ENCODE assay signal across 10 cellular contexts in the genomic region with DNA sequence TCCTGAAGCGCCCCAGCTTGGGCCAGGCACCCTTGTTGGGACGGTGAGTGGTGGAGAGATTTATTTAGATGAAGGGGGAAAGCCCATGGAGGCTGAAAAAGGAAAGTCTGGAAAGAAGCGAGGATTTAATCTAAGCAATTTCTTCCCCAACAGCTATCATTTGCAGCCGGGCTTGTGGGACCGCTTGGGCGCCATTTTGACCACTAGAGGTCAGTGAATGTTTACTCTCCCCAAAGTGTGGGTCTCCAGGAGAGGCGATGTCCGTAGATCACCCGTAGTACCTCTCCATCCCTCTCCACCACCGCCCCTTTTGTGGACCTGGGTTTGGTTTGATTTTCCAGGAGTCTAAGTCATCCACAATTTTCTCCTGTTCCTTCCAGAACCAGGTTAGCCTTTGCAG.
DNase-seq lines count a peak whose midpoint lies in the region; ATAC-seq and TF ChIP-seq lines count a peak whose summit lies in the region.
"Had no signal": no experiment of that assay in that cellular context is flagged by ENCODE, and none has a peak within 500 bp of the region (broad histone marks: within the 10 kb centered on the region; RNA-seq: fewer than 3 reads in every experiment).

No MANE protein-coding gene starts in this region.

- H3K4me1 ChIP-seq in breast epithelium: no peaks in the 10 kb centered on the region
- H3K4me1 ChIP-seq in smooth muscle cell (ENCODE audit: low read depth): peaks cover 17% of the 10 kb centered on the region
- H3K4me1 ChIP-seq: Peyer's patch had no signal

- H3K9me3 Mint-ChIP-seq in MCF 10A (ENCODE audit: unreplicated experiment): no peaks in the 10 kb centered on the region

- no peak overlapping the region for H3K9ac ChIP-seq in smooth muscle cell (ENCODE audit: low read depth)

- no peaks in the 10 kb centered on the region for H3K27me3 Mint-ChIP-seq in MCF 10A (ENCODE audit: insufficient read depth, unreplicated experiment)

- TF ChIP-seq CTCF in MCF 10A (IDR thresholded peaks at IDR 0.05; ENCODE audit: unreplicated experiment): peak; percentile 7
- TF ChIP-seq CTCF in breast epithelium (IDR thresholded peaks at IDR 0.05): no peak
- TF ChIP-seq CTCF in NB4 (IDR thresholded peaks at IDR 0.05; ENCODE audit: low read depth, low read length): peak; percentile 49
- peak; percentile 33 for TF ChIP-seq CTCF in smooth muscle cell (IDR thresholded peaks at IDR 0.05; ENCODE audit: borderline replicate concordance, insufficient read depth, poor library complexity, severe bottlenecking)

- no peaks in the 10 kb centered on the region for H3K79me2 ChIP-seq in smooth muscle cell (ENCODE audit: low read depth)

- no peaks in the 10 kb centered on the region for H3K9me3 ChIP-seq in breast epithelium
- H3K9me3 ChIP-seq in smooth muscle cell (replicated peaks; ENCODE audit: low read depth): no peaks in the 10 kb centered on the region
- H3K9me3 ChIP-seq: Peyer's patch had no signal

- ATAC-seq in GM18858 (IDR thresholded peaks at IDR 0.05; ENCODE audit: unreplicated experiment) (no peak), GM21367 (IDR thresholded peaks at IDR 0.05; ENCODE audit: unreplicated experiment) (no peak)

- H3K27ac ChIP-seq in breast epithelium (no peak overlapping the region), smooth muscle cell (ENCODE audit: low read depth) (peak overlapping the region; percentile 99)
- H3K27ac ChIP-seq: Peyer's patch had no signal

- peaks cover 31% of the 10 kb centered on the region for H3F3A ChIP-seq in smooth muscle cell (ENCODE audit: low read depth)

- no peaks in the 10 kb centered on the region for H4K20me1 ChIP-seq in smooth muscle cell (ENCODE audit: low read depth)

- no peak overlapping the region for H3K4me3 Mint-ChIP-seq in MCF 10A (ENCODE audit: unreplicated experiment)

- H2AFZ ChIP-seq in smooth muscle cell (ENCODE audit: low read depth): no peak overlapping the region

- 55% methylated on average over 10 of the region's 10 CpGs for WGBS in smooth muscle cell (ENCODE audit: low lambda C conversion rate)

- H3K36me3 ChIP-seq in breast epithelium (no peaks in the 10 kb centered on the region), smooth muscle cell (ENCODE audit: low read depth) (no peaks in the 10 kb centered on the region)
- H3K36me3 ChIP-seq: Peyer's patch had no signal

- CTCF ChIA-PET in MCF 10A (lab: Yijun Ruan, JAX): interaction anchor here (0.6 to 2.0 kb wide), 5 partner anchors 9 to 313 kb away, joined by 3 to 5 read pairs (median 4); no protein-coding TSS in a partner anchor

- DNase-seq in MCF 10A (ENCODE audit: unreplicated experiment) (peak; percentile 19), breast epithelium (ENCODE audit: low spot score in 2 of 2) (no peak), NB4 (ENCODE audit: low read depth) (peak; percentile 38), erythroblast (lab: John Stamatoyannopoulos, UW) (peak; percentile 3 to 16), smooth muscle cell (lab: John Stamatoyannopoulos, UW; ENCODE audit: unreplicated experiment) (no peak), foreskin melanocyte (no peak)
- DNase-seq: effector CD8-positive, alpha-beta T cell had no signal

- no peaks in the 10 kb centered on the region for H3K27me3 ChIP-seq in breast epithelium
- H3K27me3 ChIP-seq in smooth muscle cell (ENCODE audit: low read depth): no peaks in the 10 kb centered on the region
- H3K27me3 ChIP-seq: Peyer's patch had no signal

- intact Hi-C loops in MCF 10A (cut with micrococcal nuclease): no loop called here
- intact Hi-C loops in breast epithelium (cut with DNase I; ENCODE audit: low total_unique reads): no loop called here

- H3K4me1 Mint-ChIP-seq in MCF 10A (ENCODE audit: insufficient read depth, unreplicated experiment): no peaks in the 10 kb centered on the region

- no peak overlapping the region for H3K4me3 ChIP-seq in breast epithelium
- no peak overlapping the region for H3K4me3 ChIP-seq in NB4 (ENCODE audit: low read depth, low read length)
- H3K4me3 ChIP-seq in smooth muscle cell: no peak overlapping the region
- H3K4me3 ChIP-seq: Peyer's patch had no signal

- TF ChIP-seq POLR2A in breast epithelium (IDR thresholded peaks at IDR 0.05): no peak
- TF ChIP-seq POLR2A in NB4 (IDR thresholded peaks at IDR 0.05; ENCODE audit: extremely low read depth, insufficient read length): no peak
- no peak for TF ChIP-seq POLR2A in erythroblast (IDR thresholded peaks at IDR 0.05; ENCODE audit: low read length)

- H3K36me3 Mint-ChIP-seq in MCF 10A (ENCODE audit: insufficient read depth, unreplicated experiment): no peaks in the 10 kb centered on the region

- BruUV-seq in MCF 10A (replicated peaks; lab: Mats Ljungman, UMichigan): no TSS peak

- no peak overlapping the region for H3K4me2 ChIP-seq in smooth muscle cell

- H3K27ac Mint-ChIP-seq in MCF 10A (ENCODE audit: low read depth, unreplicated experiment): no peak overlapping the region

- POLR2A ChIA-PET in MCF 10A (lab: Yijun Ruan, JAX): no interaction called here

Comparison
In these comparisons a context has a peak if more than half of its experiments do, and no peak if none do; other contexts are left out.
1. DNase-seq: peak in MCF 10A (single experiment), NB4 (single experiment) and erythroblast (2 of 2); none in breast epithelium (0 of 2), smooth muscle cell (single experiment) and foreskin melanocyte (single experiment).
2. CTCF ChIP-seq: peak in MCF 10A (single experiment), NB4 (single experiment) and smooth muscle cell (single experiment); none in breast epithelium (0 of 3).